34 cellular contexts compared by ENCODE assay signal in genomic region chr2:239057533-239057932, GRCh38.
"Had no signal": no experiment of that assay in that cellular context is flagged by ENCODE, and none has a peak within 500 bp of the region (broad histone marks: within the 10 kb centered on the region; RNA-seq: fewer than 3 reads in every experiment).

No MANE protein-coding gene starts in this region.

- H3K9me3 ChIP-seq: neutrophil, ovary, right lobe of liver had no signal

- H3K27me3 Mint-ChIP-seq: activated CD4-positive, alpha-beta memory T cell treated with anti-CD3 and anti-CD28 coated beads for 36 hours; activated CD4-positive, alpha-beta T cell treated with anti-CD3 and anti-CD28 coated beads, Interleukin-2, amount 10 ng/mL, durations not matched to agents 24 days and 14 days; activated naive CD4-positive, alpha-beta T cell treated with anti-CD3 and anti-CD28 coated beads, Interleukin-2, amount 10 ng/mL, durations not matched to agents 7 days and 5 days; activated T-cell treated with anti-CD3 and anti-CD28 coated beads, Interleukin-2, amount 50 U/mL, for 24 hours; effector memory CD8-positive, alpha-beta T cell; naive B cell; progenitor cell of endocrine pancreas; stimulated activated memory B cell treated with anti-CD40 and anti-IgM and Interleukin-4, amounts not matched to agents 10 μg/mL and 1 μg/mL and 100 μg/mL, for 72 hours; stimulated activated naive CD8-positive, alpha-beta T cell treated with anti-CD3 and anti-CD28 coated beads, Interleukin-15, amount 100 ng/mL, for 72 hours; type B pancreatic cell had no signal

- H3K27ac ChIP-seq: coronary artery, ovary, right lobe of liver, vagina, WERI-Rb-1 had no signal

- H3K4me3 ChIP-seq: coronary artery, ovary, right lobe of liver, vagina had no signal

- FAIRE-seq: bronchial epithelial cell, frontal cortex, small intestine had no signal

- H3K9me3 Mint-ChIP-seq: activated CD4-positive, alpha-beta memory T cell treated with anti-CD3 and anti-CD28 coated beads for 36 hours; activated CD4-positive, alpha-beta T cell treated with anti-CD3 and anti-CD28 coated beads, Interleukin-2, amount 10 ng/mL, durations not matched to agents 24 days and 14 days; activated naive CD4-positive, alpha-beta T cell treated with anti-CD3 and anti-CD28 coated beads, Interleukin-2, amount 10 ng/mL, durations not matched to agents 7 days and 5 days; activated T-cell treated with anti-CD3 and anti-CD28 coated beads, Interleukin-2, amount 50 U/mL, for 24 hours; effector memory CD8-positive, alpha-beta T cell; mesothelial cell of epicardium; naive B cell; nephron progenitor cell; stimulated activated memory B cell treated with anti-CD40 and anti-IgM and Interleukin-4, amounts not matched to agents 10 μg/mL and 1 μg/mL and 100 μg/mL, for 72 hours; stimulated activated naive CD8-positive, alpha-beta T cell treated with anti-CD3 and anti-CD28 coated beads, Interleukin-15, amount 100 ng/mL, for 72 hours; T-helper 1 cell treated with Interleukin-12 subunit alpha and Interleukin-12 subunit beta and Interleukin-4 antibody, amounts not matched to agents 30 μg/mL and 1 μg/mL, for 36 hours; type B pancreatic cell had no signal

- H3K4me1 ChIP-seq: right lobe of liver, vagina had no signal

- H3K4me1 Mint-ChIP-seq: activated CD4-positive, alpha-beta T cell treated with anti-CD3 and anti-CD28 coated beads, Interleukin-2, amount 10 ng/mL, durations not matched to agents 24 days and 14 days; activated naive CD4-positive, alpha-beta T cell treated with anti-CD3 and anti-CD28 coated beads, Interleukin-2, amount 10 ng/mL, durations not matched to agents 7 days and 5 days; stimulated activated memory B cell treated with anti-CD40 and anti-IgM and Interleukin-4, amounts not matched to agents 10 μg/mL and 1 μg/mL and 100 μg/mL, for 72 hours; stimulated activated naive CD8-positive, alpha-beta T cell treated with anti-CD3 and anti-CD28 coated beads, Interleukin-15, amount 100 ng/mL, for 72 hours had no signal

- H3K27me3 ChIP-seq: neutrophil, ovary, right lobe of liver, vagina had no signal

- DNase-seq: activated CD4-positive, alpha-beta memory T cell treated with anti-CD3 and anti-CD28 coated beads for 36 hours; activated CD4-positive, alpha-beta T cell treated with anti-CD3 and anti-CD28 coated beads, Interleukin-2, amount 10 ng/mL, durations not matched to agents 24 days and 14 days; activated CD8-positive, alpha-beta memory T cell treated with anti-CD3 and anti-CD28 coated beads, Interleukin-2, amount 50 U/mL, for 4 hours; activated gamma-delta T cell; activated naive CD4-positive, alpha-beta T cell treated with anti-CD3 and anti-CD28 coated beads, Interleukin-2, amount 10 ng/mL, durations not matched to agents 7 days and 5 days; activated T-cell treated with anti-CD3 and anti-CD28 coated beads, Interleukin-2, amount 50 U/mL, for 24 hours; amygdala; effector memory CD8-positive, alpha-beta T cell; glutamatergic neuron; islet precursor cell; left ventricle myocardium superior; naive B cell; nephron progenitor cell; ovary; right lobe of liver; small intestine; stimulated activated CD4-positive, alpha-beta T cell treated with anti-CD3 and anti-CD28 coated beads, Interleukin-1b, Interleukin-23, amount 100 ng/mL, for 48 hours; stimulated activated CD4-positive, alpha-beta T cell treated with anti-CD3 and anti-CD28 coated beads, Interleukin-4, amount 100 ng/mL, for 4 hours; stimulated activated CD8-positive, alpha-beta memory T cell treated with anti-CD3 and anti-CD28 coated beads, Interleukin-4, amount 100 ng/mL, for 48 hours; stimulated activated naive CD8-positive, alpha-beta T cell treated with anti-CD3 and anti-CD28 coated beads, Interleukin-15, amount 100 ng/mL, for 72 hours; substantia nigra; SW 1271; T-helper 9 cell; WERI-Rb-1 had no signal

- H3K36me3 ChIP-seq: ovary, WERI-Rb-1 had no signal

- H3K4me3 Mint-ChIP-seq: activated CD4-positive, alpha-beta memory T cell treated with anti-CD3 and anti-CD28 coated beads for 36 hours; activated CD4-positive, alpha-beta T cell treated with anti-CD3 and anti-CD28 coated beads, Interleukin-2, amount 10 ng/mL, durations not matched to agents 24 days and 14 days; activated naive CD4-positive, alpha-beta T cell treated with anti-CD3 and anti-CD28 coated beads, Interleukin-2, amount 10 ng/mL, durations not matched to agents 7 days and 5 days; activated T-cell treated with anti-CD3 and anti-CD28 coated beads, Interleukin-2, amount 50 U/mL, for 24 hours; effector memory CD8-positive, alpha-beta T cell; mesothelial cell of epicardium; naive B cell; nephron progenitor cell; stimulated activated memory B cell treated with anti-CD40 and anti-IgM and Interleukin-4, amounts not matched to agents 10 μg/mL and 1 μg/mL and 100 μg/mL, for 72 hours; stimulated activated naive CD8-positive, alpha-beta T cell treated with anti-CD3 and anti-CD28 coated beads, Interleukin-15, amount 100 ng/mL, for 72 hours; T-helper 1 cell treated with Interleukin-12 subunit alpha and Interleukin-12 subunit beta and Interleukin-4 antibody, amounts not matched to agents 30 μg/mL and 1 μg/mL, for 36 hours; type B pancreatic cell had no signal

- H3K27ac Mint-ChIP-seq: activated CD4-positive, alpha-beta memory T cell treated with anti-CD3 and anti-CD28 coated beads for 36 hours; activated CD4-positive, alpha-beta T cell treated with anti-CD3 and anti-CD28 coated beads, Interleukin-2, amount 10 ng/mL, durations not matched to agents 24 days and 14 days; activated naive CD4-positive, alpha-beta T cell treated with anti-CD3 and anti-CD28 coated beads, Interleukin-2, amount 10 ng/mL, durations not matched to agents 7 days and 5 days; activated T-cell treated with anti-CD3 and anti-CD28 coated beads, Interleukin-2, amount 50 U/mL, for 24 hours; effector memory CD8-positive, alpha-beta T cell; mesothelial cell of epicardium; naive B cell; nephron progenitor cell; progenitor cell of endocrine pancreas; stimulated activated memory B cell treated with anti-CD40 and anti-IgM and Interleukin-4, amounts not matched to agents 10 μg/mL and 1 μg/mL and 100 μg/mL, for 72 hours; stimulated activated naive CD8-positive, alpha-beta T cell treated with anti-CD3 and anti-CD28 coated beads, Interleukin-15, amount 100 ng/mL, for 72 hours; T-helper 1 cell treated with Interleukin-12 subunit alpha and Interleukin-12 subunit beta and Interleukin-4 antibody, amounts not matched to agents 30 μg/mL and 1 μg/mL, for 36 hours; type B pancreatic cell had no signal
